ENCODE assay signal across 16 cellular contexts in genomic region chr21:42308914-42309752, GRCh38. TPM values are rescaled to one million over a fixed set of nuclear protein-coding genes. Genes with fewer than 3 reads are reported as not detected.
DNase-seq lines count a peak whose midpoint lies in the region; ATAC-seq and TF ChIP-seq lines count a peak whose summit lies in the region.
"Had no signal": no experiment of that assay in that cellular context is flagged by ENCODE, and none has a peak within 500 bp of the region (broad histone marks: within the 10 kb centered on the region; RNA-seq: fewer than 3 reads in every experiment).

No MANE protein-coding gene starts in this region.

- H3K36me3 ChIP-seq in BLaER1 treated with 17β-estradiol and CSF1 and Interleukin-3, amounts not matched to agents 10 nM and 100 nM: no peaks in the 10 kb centered on the region
- H3K36me3 ChIP-seq in GM23338 (ENCODE audit: insufficient read depth): no peaks in the 10 kb centered on the region

- peaks cover 0 to 4% (median 0%) of the 10 kb centered on the region in 11 experiments; a peak in 2 of 22 replicates for H4K20me1 ChIP-seq in BLaER1 treated with 17β-estradiol and CSF1 and Interleukin-3, amounts not matched to agents 10 nM and 100 nM
- H4K20me1 ChIP-seq in GM23338 (replicated peaks; ENCODE audit: insufficient read depth): no peaks in the 10 kb centered on the region

- no peak overlapping the region for H3K27ac ChIP-seq in BLaER1 treated with 17β-estradiol and CSF1 and Interleukin-3, amounts not matched to agents 10 nM and 100 nM
- no peak overlapping the region for H3K27ac ChIP-seq in GM23338 (ENCODE audit: low read depth)

- DNase-seq in GM23338 (ENCODE audit: low spot score) (no peak), activated B cell treated with CpG ODN at 0.5 μM for 24 hours (peak; percentile 2), HEK293T (ENCODE audit: extremely low spot score) (no peak), GDM1 (lab: John Stamatoyannopoulos, UW) (no peak)
- DNase-seq in activated naive CD4-positive, alpha-beta T cell (lab: John Stamatoyannopoulos, UW): no peak
- DNase-seq: DMS 273 treated with DMSO at 0.1 percent for 48 hours, Right ventricle myocardium superior had no signal

- ATAC-seq in GM23338: no peak; the same call in 2 of the 3 replicates
- ATAC-seq in activated B cell treated with CpG ODN at 0.5 μM for 24 hours (ENCODE audit: low read depth): no peak
- ATAC-seq in GM19452 (IDR thresholded peaks at IDR 0.05; ENCODE audit: unreplicated experiment): no peak

- TF ChIP-seq CTCF in GM23338 (conservative IDR thresholded peaks at IDR 0.05; ENCODE audit: low read depth in 2 of 2): no peak
- no peak for TF ChIP-seq CTCF in activated B cell treated with CpG ODN at 0.5 μM for 24 hours (IDR thresholded peaks at IDR 0.05)
- no peak for TF ChIP-seq CTCF in nephron (IDR thresholded peaks at IDR 0.05; ENCODE audit: unreplicated experiment in 3 of 3)

- H3F3A ChIP-seq in GM23338 (replicated peaks; ENCODE audit: low read depth): no peaks in the 10 kb centered on the region

- peaks cover 0 to 27% (median 0%) of the 10 kb centered on the region in 11 experiments; a peak in 7 of 22 replicates for H3K27me3 ChIP-seq in BLaER1 treated with 17β-estradiol and CSF1 and Interleukin-3, amounts not matched to agents 10 nM and 100 nM
- H3K27me3 ChIP-seq in GM23338 (ENCODE audit: insufficient read depth): no peaks in the 10 kb centered on the region

- CTCF ChIA-PET in activated B cell treated with CpG ODN at 0.5 μM for 24 hours (lab: Charles Lee) (interaction anchor here (0.9 to 3.1 kb wide), 10 partner anchors 13 to 584 kb away, joined by 3 to 25 read pairs (median 4); partner anchors contain the start of gene NDUFV3), HEK293T (lab: Yijun Ruan, JAX) (interaction anchor here (0.5 to 1.5 kb wide), 9 partner anchors 8 to 493 kb away, joined by 3 to 4 read pairs (median 3); no protein-coding TSS in a partner anchor)

- peak overlapping the region; percentile 58 to 87 (median 76) for H3K4me2 ChIP-seq in BLaER1 treated with 17β-estradiol and CSF1 and Interleukin-3, amounts not matched to agents 10 nM and 100 nM
- H3K4me2 ChIP-seq in GM23338: 0 out of 2 replicates have a peak overlapping the region, but pooled peaks have one; percentile 83

- H3K9ac ChIP-seq in BLaER1 treated with 17β-estradiol and CSF1 and Interleukin-3, amounts not matched to agents 10 nM and 100 nM: peak overlapping the region in 2 of 11 experiments; percentile 1 to 28; a peak in 2 of 22 replicates

- H3K79me2 ChIP-seq in GM23338 (replicated peaks; ENCODE audit: insufficient read depth): no peaks in the 10 kb centered on the region

- peaks cover 19% of the 10 kb centered on the region for H3K4me1 Mint-ChIP-seq in GM23338
- peaks cover 6% of the 10 kb centered on the region for H3K4me1 Mint-ChIP-seq in activated B cell treated with CpG ODN at 0.5 μM for 24 hours
- peaks cover 28% of the 10 kb centered on the region for H3K4me1 Mint-ChIP-seq in nephron

- peaks cover 36 to 100% (median 89%) of the 10 kb centered on the region in 10 experiments for H3K4me1 ChIP-seq in BLaER1 treated with 17β-estradiol and CSF1 and Interleukin-3, amounts not matched to agents 10 nM and 100 nM
- peaks cover 11% of the 10 kb centered on the region; the same call in 1 of the 2 replicates for H3K4me1 ChIP-seq in GM23338 (ENCODE audit: insufficient read depth)

- POLR2A ChIA-PET in activated B cell treated with CpG ODN at 0.5 μM for 24 hours (lab: Charles Lee): interaction anchor here (0.7 to 0.8 kb wide), 2 partner anchors 13 to 110 kb away, joined by 3 to 4 read pairs; no protein-coding TSS in a partner anchor
- POLR2A ChIA-PET in HEK293T (lab: Yijun Ruan, JAX): no interaction called here

- H2AFZ ChIP-seq in GM23338: peak overlapping the region; percentile 94

- peaks cover 10% of the 10 kb centered on the region for H3K27me3 Mint-ChIP-seq in GM23338 (ENCODE audit: insufficient read depth, low read depth, poor library complexity)
- peaks cover 18% of the 10 kb centered on the region for H3K27me3 Mint-ChIP-seq in activated B cell treated with CpG ODN at 0.5 μM for 24 hours
- peaks cover 40% of the 10 kb centered on the region for H3K27me3 Mint-ChIP-seq in nephron (ENCODE audit: low read depth)
- H3K27me3 Mint-ChIP-seq: activated naive CD8-positive, alpha-beta T cell had no signal

- H3K9me3 Mint-ChIP-seq in GM23338 (no peaks in the 10 kb centered on the region), activated B cell treated with CpG ODN at 0.5 μM for 24 hours (no peaks in the 10 kb centered on the region), nephron (no peaks in the 10 kb centered on the region)
- H3K9me3 Mint-ChIP-seq: activated CD4-positive, alpha-beta T cell treated with anti-CD3 and anti-CD28 coated beads, Interleukin-2, amount 10 ng/mL, durations not matched to agents 24 days and 14 days had no signal

- H3K9me2 ChIP-seq in GM23338 (ENCODE audit: insufficient read depth): no peaks in the 10 kb centered on the region

- intact Hi-C loops in activated B cell treated with CpG ODN at 0.5 μM for 24 hours (cut with micrococcal nuclease): loop anchor here (1.0 kb wide), 3 partner anchors 141 to 228 kb away; no protein-coding TSS in a partner anchor

- H3K4me3 Mint-ChIP-seq in GM23338 (peak overlapping the region; percentile 65; the same call in 2 of the 3 replicates), activated B cell treated with CpG ODN at 0.5 μM for 24 hours (no peak overlapping the region), nephron (peak overlapping the region in 2 of 3 experiments; percentile 7 to 48)
- H3K4me3 Mint-ChIP-seq: activated CD4-positive, alpha-beta T cell treated with anti-CD3 and anti-CD28 coated beads, Interleukin-2, amount 10 ng/mL, durations not matched to agents 24 days and 14 days; activated naive CD8-positive, alpha-beta T cell had no signal

- H3K27ac Mint-ChIP-seq in GM23338 (no peak overlapping the region), activated B cell treated with CpG ODN at 0.5 μM for 24 hours (no peak overlapping the region), nephron (no peak overlapping the region)
- H3K27ac Mint-ChIP-seq: activated CD4-positive, alpha-beta T cell treated with anti-CD3 and anti-CD28 coated beads, Interleukin-2, amount 10 ng/mL, durations not matched to agents 24 days and 14 days; activated naive CD8-positive, alpha-beta T cell had no signal

- H3K36me3 Mint-ChIP-seq in GM23338 (ENCODE audit: low read depth) (no peaks in the 10 kb centered on the region), activated B cell treated with CpG ODN at 0.5 μM for 24 hours (ENCODE audit: low read depth) (no peaks in the 10 kb centered on the region), nephron (ENCODE audit: low read depth) (no peaks in the 10 kb centered on the region)
- H3K36me3 Mint-ChIP-seq: activated naive CD8-positive, alpha-beta T cell had no signal

- H3K9me3 ChIP-seq in BLaER1 treated with 17β-estradiol and CSF1 and Interleukin-3, amounts not matched to agents 10 nM and 100 nM (replicated peaks in 1 of 11): no peaks in the 10 kb centered on the region

- H3K4me3 ChIP-seq in BLaER1 treated with 17β-estradiol and CSF1 and Interleukin-3, amounts not matched to agents 10 nM and 100 nM: no peak overlapping the region
- no peak overlapping the region for H3K4me3 ChIP-seq in GM23338

TF ChIP-seq in GM23338, 12 proteins besides CTCF, POLR2A, EP300 and RAD21:
- TF ChIP-seq JUNB (IDR thresholded peaks at IDR 0.05; ENCODE audit: unreplicated experiment): no peak

TF ChIP-seq in HEK293T, 16 proteins besides CTCF, POLR2A, EP300 and RAD21:
- TF ChIP-seq FOXM1 (IDR thresholded peaks at IDR 0.05; ENCODE audit: borderline replicate concordance): no peak
- TF ChIP-seq ARNT (IDR thresholded peaks at IDR 0.05): no peak
- TF ChIP-seq SUZ12 (IDR thresholded peaks at IDR 0.05): no peak
- no peak for TF ChIP-seq LEF1 (IDR thresholded peaks at IDR 0.05; ENCODE audit: borderline replicate concordance)
- TF ChIP-seq SP1 (IDR thresholded peaks at IDR 0.05): no peak
- no peak for TF ChIP-seq TARDBP (IDR thresholded peaks at IDR 0.05)
- TF ChIP-seq CTBP1 (IDR thresholded peaks at IDR 0.05; ENCODE audit: borderline replicate concordance): no peak
- TF ChIP-seq ZNF384 (IDR thresholded peaks at IDR 0.05): no peak
- no peak for TF ChIP-seq L3MBTL2 (conservative IDR thresholded peaks at IDR 0.05)
- TF ChIP-seq NFRKB (IDR thresholded peaks at IDR 0.05): no peak
- no peak for TF ChIP-seq ELF4 (IDR thresholded peaks at IDR 0.05)

RNA-seq across cellular contexts. Expression of gene TFF3, which starts 6.1 kb away (rescaled TPM):
- total RNA-seq in GM23338 (2014; rRNA removed; shearing (Covaris generic)): 1.2 TPM in 1 of 2 replicates, not detected in the other
- 3.1 and 3.3 TPM in 2 replicates for polyA plus RNA-seq in GM23338 (2016; fragmentation: Nextera tagmentation; extraction: Ambion mirVana)
- total RNA-seq in activated B cell treated with CpG ODN at 0.5 μM for 24 hours: not detected in 2 replicates
- total RNA-seq: activated CD4-positive, alpha-beta T cell treated with anti-CD3 and anti-CD28 coated beads, Interleukin-2, amount 10 ng/mL, durations not matched to agents 24 days and 14 days; H4; pulmonary artery endothelial cell; T-helper 2 cell treated with Interferon-gamma antibody and Interleukin-4, amounts not matched to agents 100 ng/mL and 5 ng/mL, for 36 hours had no signal

RNA-seq across cellular contexts. Expression of gene TFF2, which starts 41.7 kb away (rescaled TPM):
- total RNA-seq in GM23338 (2014; rRNA removed; shearing (Covaris generic)): not detected in 2 replicates
- polyA plus RNA-seq in GM23338 (2016; fragmentation: Nextera tagmentation; extraction: Ambion mirVana): not detected in 2 replicates
- total RNA-seq in activated B cell treated with CpG ODN at 0.5 μM for 24 hours: not detected in 2 replicates
- total RNA-seq: activated CD4-positive, alpha-beta T cell treated with anti-CD3 and anti-CD28 coated beads, Interleukin-2, amount 10 ng/mL, durations not matched to agents 24 days and 14 days; H4; myocyte; pulmonary artery endothelial cell; Right ventricle myocardium superior; T-helper 2 cell treated with Interferon-gamma antibody and Interleukin-4, amounts not matched to agents 100 ng/mL and 5 ng/mL, for 36 hours had no signal

RNA-seq across cellular contexts. Expression of gene TFF1, which starts 57.2 kb away (rescaled TPM):
- total RNA-seq in GM23338 (2014; rRNA removed; shearing (Covaris generic)): not detected in 2 replicates
- polyA plus RNA-seq in GM23338 (2016; fragmentation: Nextera tagmentation; extraction: Ambion mirVana): not detected in 2 replicates
- not detected in 2 replicates for total RNA-seq in activated B cell treated with CpG ODN at 0.5 μM for 24 hours
- total RNA-seq: activated CD4-positive, alpha-beta T cell treated with anti-CD3 and anti-CD28 coated beads, Interleukin-2, amount 10 ng/mL, durations not matched to agents 24 days and 14 days; H4; myocyte; pulmonary artery endothelial cell; Right ventricle myocardium superior; T-helper 2 cell treated with Interferon-gamma antibody and Interleukin-4, amounts not matched to agents 100 ng/mL and 5 ng/mL, for 36 hours had no signal
